In genomic region chr11:106621479-106621878, GRCh38 we compare ENCODE assay signal across 33 cellular contexts.
"Had no signal": no experiment of that assay in that cellular context is flagged by ENCODE, and none has a peak within 500 bp of the region (broad histone marks: within the 10 kb centered on the region; RNA-seq: fewer than 3 reads in every experiment).

No MANE protein-coding gene starts in this region.

- H3K4me1 ChIP-seq: pancreas, psoas muscle, sigmoid colon, stomach, thyroid gland, upper lobe of left lung had no signal

- DNase-seq: activated CD4-positive, alpha-beta memory T cell treated with anti-CD3 and anti-CD28 coated beads for 36 hours; activated CD4-positive, alpha-beta T cell treated with anti-CD3 and anti-CD28 coated beads, Interleukin-2, amount 10 ng/mL, durations not matched to agents 24 days and 14 days; activated CD4-positive, CD25-positive, alpha-beta regulatory T cell treated with anti-CD3 and anti-CD28 coated beads, Interleukin-2, amount 50 U/mL, for 72 hours; activated CD8-positive, alpha-beta memory T cell treated with anti-CD3 and anti-CD28 coated beads, Interleukin-2, amount 50 U/mL, for 4 hours; activated gamma-delta T cell; activated naive CD4-positive, alpha-beta T cell treated with anti-CD3 and anti-CD28 coated beads, Interleukin-2, amount 10 ng/mL, durations not matched to agents 7 days and 5 days; activated naive CD8-positive, alpha-beta T cell treated with anti-CD3 and anti-CD28 coated beads, Interleukin-2, amount 10 ng/mL, durations not matched to agents 7 days and 5 days; activated T-cell treated with anti-CD3 and anti-CD28 coated beads, Interleukin-2, amount 50 U/mL, for 24 hours; amniotic stem cell; brain microvascular endothelial cell; effector memory CD8-positive, alpha-beta T cell; erythroblast; foreskin fibroblast; head of caudate nucleus; hypothalamus; immature natural killer cell; kidney; left colon; naive thymus-derived CD8-positive, alpha-beta T cell; nucleus accumbens; pancreas; psoas muscle; sigmoid colon; stimulated activated CD4-positive, alpha-beta T cell treated with anti-CD3 and anti-CD28 coated beads, Interleukin-15, amount 100 ng/mL, for 24 hours; stimulated activated CD4-positive, alpha-beta T cell treated with anti-CD3 and anti-CD28 coated beads, Interleukin-2, amount 100 ng/mL, for 24 hours; stimulated activated naive B cell treated with anti-CD40 and anti-IgM and Interleukin-4, amounts not matched to agents 10 μg/mL and 1 μg/mL and 100 μg/mL, for 72 hours; stomach; T1000; thyroid gland; upper lobe of left lung had no signal

- H3K27me3 Mint-ChIP-seq: activated CD4-positive, alpha-beta memory T cell treated with anti-CD3 and anti-CD28 coated beads for 36 hours; activated CD4-positive, alpha-beta T cell treated with anti-CD3 and anti-CD28 coated beads, Interleukin-2, amount 10 ng/mL, durations not matched to agents 24 days and 14 days; activated naive CD4-positive, alpha-beta T cell treated with anti-CD3 and anti-CD28 coated beads, Interleukin-2, amount 10 ng/mL, durations not matched to agents 7 days and 5 days; activated naive CD8-positive, alpha-beta T cell treated with anti-CD3 and anti-CD28 coated beads, Interleukin-2, amount 10 ng/mL, durations not matched to agents 7 days and 5 days; activated T-cell treated with anti-CD3 and anti-CD28 coated beads, Interleukin-2, amount 50 U/mL, for 24 hours; effector memory CD8-positive, alpha-beta T cell; naive thymus-derived CD8-positive, alpha-beta T cell; stimulated activated naive B cell treated with anti-CD40 and anti-IgM and Interleukin-4, amounts not matched to agents 10 μg/mL and 1 μg/mL and 100 μg/mL, for 72 hours had no signal

- H3K9me3 ChIP-seq: pancreas, psoas muscle, sigmoid colon, stomach, thyroid gland, upper lobe of left lung had no signal

- H3K4me1 Mint-ChIP-seq: activated CD4-positive, alpha-beta T cell treated with anti-CD3 and anti-CD28 coated beads, Interleukin-2, amount 10 ng/mL, durations not matched to agents 24 days and 14 days; activated naive CD4-positive, alpha-beta T cell treated with anti-CD3 and anti-CD28 coated beads, Interleukin-2, amount 10 ng/mL, durations not matched to agents 7 days and 5 days; activated naive CD8-positive, alpha-beta T cell treated with anti-CD3 and anti-CD28 coated beads, Interleukin-2, amount 10 ng/mL, durations not matched to agents 7 days and 5 days; immature natural killer cell; naive thymus-derived CD8-positive, alpha-beta T cell; neural crest cell; stimulated activated naive B cell treated with anti-CD40 and anti-IgM and Interleukin-4, amounts not matched to agents 10 μg/mL and 1 μg/mL and 100 μg/mL, for 72 hours had no signal

- H3K4me3 ChIP-seq: coronary artery, pancreas, psoas muscle, sigmoid colon, stomach, thyroid gland, upper lobe of left lung had no signal

- H3K27me3 ChIP-seq: brain microvascular endothelial cell, pancreas, sigmoid colon, stomach, thyroid gland, upper lobe of left lung had no signal

- H3K36me3 ChIP-seq: brain microvascular endothelial cell, sigmoid colon, stomach, thyroid gland, upper lobe of left lung had no signal

- H3K27ac ChIP-seq: brain microvascular endothelial cell, coronary artery, pancreas, psoas muscle, sigmoid colon, stomach, thyroid gland, upper lobe of left lung had no signal

- H3K9me3 Mint-ChIP-seq: activated CD4-positive, alpha-beta memory T cell treated with anti-CD3 and anti-CD28 coated beads for 36 hours; activated CD4-positive, alpha-beta T cell treated with anti-CD3 and anti-CD28 coated beads, Interleukin-2, amount 10 ng/mL, durations not matched to agents 24 days and 14 days; mesothelial cell of epicardium had no signal

- H3K27ac Mint-ChIP-seq: activated CD4-positive, alpha-beta memory T cell treated with anti-CD3 and anti-CD28 coated beads for 36 hours; activated CD4-positive, alpha-beta T cell treated with anti-CD3 and anti-CD28 coated beads, Interleukin-2, amount 10 ng/mL, durations not matched to agents 24 days and 14 days; activated naive CD4-positive, alpha-beta T cell treated with anti-CD3 and anti-CD28 coated beads, Interleukin-2, amount 10 ng/mL, durations not matched to agents 7 days and 5 days; activated naive CD8-positive, alpha-beta T cell treated with anti-CD3 and anti-CD28 coated beads, Interleukin-2, amount 10 ng/mL, durations not matched to agents 7 days and 5 days; activated T-cell treated with anti-CD3 and anti-CD28 coated beads, Interleukin-2, amount 50 U/mL, for 24 hours; effector memory CD8-positive, alpha-beta T cell; immature natural killer cell; mesothelial cell of epicardium; naive thymus-derived CD8-positive, alpha-beta T cell; stimulated activated naive B cell treated with anti-CD40 and anti-IgM and Interleukin-4, amounts not matched to agents 10 μg/mL and 1 μg/mL and 100 μg/mL, for 72 hours had no signal

- H3K4me3 Mint-ChIP-seq: activated CD4-positive, alpha-beta memory T cell treated with anti-CD3 and anti-CD28 coated beads for 36 hours; activated CD4-positive, alpha-beta T cell treated with anti-CD3 and anti-CD28 coated beads, Interleukin-2, amount 10 ng/mL, durations not matched to agents 24 days and 14 days; activated naive CD4-positive, alpha-beta T cell treated with anti-CD3 and anti-CD28 coated beads, Interleukin-2, amount 10 ng/mL, durations not matched to agents 7 days and 5 days; activated naive CD8-positive, alpha-beta T cell treated with anti-CD3 and anti-CD28 coated beads, Interleukin-2, amount 10 ng/mL, durations not matched to agents 7 days and 5 days; activated T-cell treated with anti-CD3 and anti-CD28 coated beads, Interleukin-2, amount 50 U/mL, for 24 hours; effector memory CD8-positive, alpha-beta T cell; immature natural killer cell; mesothelial cell of epicardium; naive thymus-derived CD8-positive, alpha-beta T cell; neural crest cell; stimulated activated naive B cell treated with anti-CD40 and anti-IgM and Interleukin-4, amounts not matched to agents 10 μg/mL and 1 μg/mL and 100 μg/mL, for 72 hours had no signal

- ATAC-seq: effector memory CD8-positive, alpha-beta T cell; left colon; naive thymus-derived CD8-positive, alpha-beta T cell; pancreas; psoas muscle; stimulated activated naive B cell treated with anti-CD40 and anti-IgM and Interleukin-4, amounts not matched to agents 10 μg/mL and 1 μg/mL and 100 μg/mL, for 72 hours had no signal

- H3K36me3 Mint-ChIP-seq: activated CD4-positive, alpha-beta memory T cell treated with anti-CD3 and anti-CD28 coated beads for 36 hours; activated naive CD4-positive, alpha-beta T cell treated with anti-CD3 and anti-CD28 coated beads, Interleukin-2, amount 10 ng/mL, durations not matched to agents 7 days and 5 days; activated naive CD8-positive, alpha-beta T cell treated with anti-CD3 and anti-CD28 coated beads, Interleukin-2, amount 10 ng/mL, durations not matched to agents 7 days and 5 days; immature natural killer cell; mesothelial cell of epicardium; naive thymus-derived CD8-positive, alpha-beta T cell; stimulated activated naive B cell treated with anti-CD40 and anti-IgM and Interleukin-4, amounts not matched to agents 10 μg/mL and 1 μg/mL and 100 μg/mL, for 72 hours had no signal
